ENCODE assay signal across 15 cellular contexts in the genomic region with DNA sequence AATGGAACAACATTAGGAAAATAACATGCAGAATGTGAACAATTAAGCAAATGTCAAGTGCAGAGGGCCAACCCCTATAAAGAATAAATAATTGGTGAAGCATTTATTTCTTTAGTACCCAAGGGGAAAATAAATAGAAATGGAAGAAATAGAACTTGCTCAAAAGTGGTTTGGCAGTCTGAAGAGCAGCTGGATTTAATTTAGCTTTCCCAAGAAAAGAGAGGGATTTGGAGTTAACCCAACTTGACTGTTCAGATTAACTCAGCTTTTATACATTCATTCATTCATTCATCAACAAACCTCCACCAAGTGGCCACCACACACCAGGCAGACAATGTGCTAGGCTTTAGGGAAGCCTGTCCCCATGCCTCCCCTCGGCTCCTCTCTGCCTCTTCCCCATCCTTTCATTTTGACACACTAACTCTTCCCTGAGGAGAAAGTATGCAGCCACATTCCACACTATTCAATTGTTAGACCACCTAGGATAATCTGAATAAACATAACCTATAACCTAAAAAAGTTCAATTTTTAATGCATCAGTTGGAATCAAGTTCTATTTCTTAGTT.
"Had no signal": no experiment of that assay in that cellular context is flagged by ENCODE, and none has a peak within 500 bp of the region (broad histone marks: within the 10 kb centered on the region; RNA-seq: fewer than 3 reads in every experiment).

No MANE protein-coding gene starts in this region.

- H3K27ac ChIP-seq: gastrocnemius medialis, hepatocyte, parathyroid adenoma had no signal

- DNase-seq: activated T-cell treated with anti-CD3 and anti-CD28 coated beads, Interleukin-2, amount 50 U/mL, for 1 hour; amniotic stem cell; cerebellar nuclear complex; dermis blood vessel endothelial cell; endodermal cell; gastrocnemius medialis had no signal

- H3K4me1 ChIP-seq: gastrocnemius medialis, parathyroid adenoma had no signal

- H3K36me3 ChIP-seq: gastrocnemius medialis, tibial nerve had no signal

- H3K27ac Mint-ChIP-seq: activated naive CD4-positive, alpha-beta T cell treated with anti-CD3 and anti-CD28 coated beads, Interleukin-2, amount 50 U/mL, for 24 hours; endodermal cell; mesothelial cell of epicardium; stimulated activated effector memory CD8-positive, alpha-beta T cell treated with anti-CD3 and anti-CD28 coated beads, Interleukin-12 subunit alpha, Interleukin-12 subunit beta, amount 100 ng/mL, for 72 hours; T-helper 2 cell treated with Interferon-gamma antibody and Interleukin-4, amounts not matched to agents 5 μg/mL and 100 μg/mL, for 36 hours had no signal

- H3K4me3 ChIP-seq: gastrocnemius medialis, hepatocyte, skin epidermis, tibial nerve had no signal

- H3K4me3 Mint-ChIP-seq: activated naive CD4-positive, alpha-beta T cell treated with anti-CD3 and anti-CD28 coated beads, Interleukin-2, amount 50 U/mL, for 24 hours; endodermal cell; mesothelial cell of epicardium; stimulated activated effector memory CD8-positive, alpha-beta T cell treated with anti-CD3 and anti-CD28 coated beads, Interleukin-12 subunit alpha, Interleukin-12 subunit beta, amount 100 ng/mL, for 72 hours; T-helper 2 cell treated with Interferon-gamma antibody and Interleukin-4, amounts not matched to agents 5 μg/mL and 100 μg/mL, for 36 hours had no signal

- H3K9me3 ChIP-seq: gastrocnemius medialis, tibial nerve had no signal

- H3K9me3 Mint-ChIP-seq: endodermal cell; mesothelial cell of epicardium; stimulated activated effector memory CD8-positive, alpha-beta T cell treated with anti-CD3 and anti-CD28 coated beads, Interleukin-12 subunit alpha, Interleukin-12 subunit beta, amount 100 ng/mL, for 72 hours; T-helper 2 cell treated with Interferon-gamma antibody and Interleukin-4, amounts not matched to agents 5 μg/mL and 100 μg/mL, for 36 hours had no signal

- H3K4me1 Mint-ChIP-seq: activated naive CD4-positive, alpha-beta T cell treated with anti-CD3 and anti-CD28 coated beads, Interleukin-2, amount 50 U/mL, for 24 hours; endodermal cell; stimulated activated effector memory CD8-positive, alpha-beta T cell treated with anti-CD3 and anti-CD28 coated beads, Interleukin-12 subunit alpha, Interleukin-12 subunit beta, amount 100 ng/mL, for 72 hours had no signal

- H3K36me3 Mint-ChIP-seq: activated naive CD4-positive, alpha-beta T cell treated with anti-CD3 and anti-CD28 coated beads, Interleukin-2, amount 50 U/mL, for 24 hours; mesothelial cell of epicardium; stimulated activated effector memory CD8-positive, alpha-beta T cell treated with anti-CD3 and anti-CD28 coated beads, Interleukin-12 subunit alpha, Interleukin-12 subunit beta, amount 100 ng/mL, for 72 hours had no signal

- H3K27me3 ChIP-seq: gastrocnemius medialis, hepatocyte, tibial nerve had no signal

- ATAC-seq: activated CD4-positive, CD25-positive, alpha-beta regulatory T cell treated with anti-CD3 and anti-CD28 coated beads, Interleukin-2, amount 50 U/mL, for 24 hours; gastrocnemius medialis; stimulated activated effector memory CD8-positive, alpha-beta T cell treated with anti-CD3 and anti-CD28 coated beads, Interleukin-12 subunit alpha, Interleukin-12 subunit beta, amount 100 ng/mL, for 72 hours had no signal

- H3K27me3 Mint-ChIP-seq: activated naive CD4-positive, alpha-beta T cell treated with anti-CD3 and anti-CD28 coated beads, Interleukin-2, amount 50 U/mL, for 24 hours had no signal
